In the genomic region with DNA sequence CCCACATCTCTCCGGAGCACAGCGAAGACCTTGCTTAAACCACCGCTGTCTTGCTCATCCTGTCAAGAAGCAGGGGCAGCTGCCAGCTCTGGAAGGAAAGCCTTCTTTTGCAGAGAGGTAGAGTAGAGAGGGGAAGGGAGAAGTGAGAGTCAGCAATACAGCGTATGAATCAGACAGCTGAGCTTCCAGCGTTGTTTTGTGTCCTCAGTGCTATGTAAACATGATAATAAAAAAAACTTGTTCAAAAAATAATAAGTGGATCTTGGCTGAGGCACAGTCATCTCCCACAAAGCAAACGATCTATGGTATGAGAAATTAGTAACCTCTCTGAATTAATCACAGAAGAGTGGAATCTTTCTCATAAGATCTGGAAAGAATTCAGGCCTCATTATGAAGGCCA, we compare ENCODE assay signal across 8 cellular contexts. TPM values are rescaled to one million over a fixed set of nuclear protein-coding genes. Genes with fewer than 3 reads are reported as not detected.
A peak's percentile ranks its signal among the peaks of the same experiment; 100 is the strongest.
DNase-seq lines count a peak whose midpoint lies in the region; ATAC-seq, FAIRE-seq and TF ChIP-seq lines count a peak whose summit lies in the region.

No MANE protein-coding gene starts in this region.

- H3K4me1 ChIP-seq in prostate gland (replicated peaks), result no peaks in the 10 kb centered on the region

- WGBS in prostate gland, result 11% methylated on average over 6 of the region's 6 CpGs

- H3K27ac ChIP-seq in prostate gland, result peak overlapping the region; percentile 23 to 56

- TF ChIP-seq POLR2A in GM12891 (IDR thresholded peaks at IDR 0.05; ENCODE audit: low read depth, low read length), result no peak
- TF ChIP-seq POLR2A in prostate gland (IDR thresholded peaks at IDR 0.05), result no peak

- H3K4me3 ChIP-seq in LNCaP clone FGC (ENCODE audit: low read depth, low read length), result no peak overlapping the region
- no peak overlapping the region for H3K4me3 ChIP-seq in prostate gland

- ATAC-seq in GM18868 (IDR thresholded peaks at IDR 0.05; ENCODE audit: unreplicated experiment) (no peak), GM18870 (IDR thresholded peaks at IDR 0.05; ENCODE audit: unreplicated experiment) (no peak)

- H3K9me3 ChIP-seq in prostate gland, result no peaks in the 10 kb centered on the region

- no peaks in the 10 kb centered on the region for H3K36me3 ChIP-seq in prostate gland

- intact Hi-C loops in prostate gland (cut with DNase I), result no loop called here

- DNase-seq in GM12891 (ENCODE audit: insufficient read length, low spot score), result no peak
- peak; percentile 49 for DNase-seq in LNCaP clone FGC (ENCODE audit: low read depth)
- DNase-seq in dermis blood vessel endothelial cell, result peak; percentile 34
- DNase-seq in prostate gland (ENCODE audit: low spot score), result peak; percentile 25
- DNase-seq in NCI-H774 (lab: John Stamatoyannopoulos, UW), result no peak
- no peak for DNase-seq in COR-L47 (lab: John Stamatoyannopoulos, UW)

- no peaks in the 10 kb centered on the region for H3K27me3 ChIP-seq in prostate gland (replicated peaks; ENCODE audit: insufficient read depth)

- FAIRE-seq in GM12891 (lab: Jason Lieb, UNC), result no peak

- TF ChIP-seq CTCF in LNCaP clone FGC (IDR thresholded peaks at IDR 0.05; ENCODE audit: control insufficient read depth, extremely low read depth, insufficient read depth) (no peak), prostate gland (IDR thresholded peaks at IDR 0.05) (no peak)

TF ChIP-seq in GM12891, 5 proteins besides CTCF, POLR2A, EP300 and RAD21:
- TF ChIP-seq PAX5 (IDR thresholded peaks at IDR 0.05; ENCODE audit: insufficient read depth, low read length, severe bottlenecking), result no peak
- TF ChIP-seq TAF1 (IDR thresholded peaks at IDR 0.05; ENCODE audit: low read depth, low read length), result no peak
- no peak for TF ChIP-seq POLR2AphosphoS5 (IDR thresholded peaks at IDR 0.05; ENCODE audit: low read depth, low read length)
- no peak for TF ChIP-seq POU2F2 (IDR thresholded peaks at IDR 0.05; ENCODE audit: low read depth, low read length)
- TF ChIP-seq SPI1 (IDR thresholded peaks at IDR 0.05; ENCODE audit: low read depth, low read length), result peak; percentile 31; the same call in 1 of the 2 replicates

RNA-seq across cellular contexts. Expression of gene CHST15, which starts 29.7 kb away (rescaled TPM):
- 0.50 TPM for polyA plus RNA-seq in GM12891 (2012; ENCODE audit: low read depth, missing spikeins)
- total RNA-seq in dermis blood vessel endothelial cell (93.0 and 99.0 TPM in 2 replicates), prostate gland (10 to 100 TPM; 13.9 to 26.0 TPM)

Comparison
In these comparisons a context has a peak if more than half of its experiments do, and no peak if none do; other contexts are left out.
1. DNase-seq: peak in LNCaP clone FGC (single experiment), dermis blood vessel endothelial cell (single experiment) and prostate gland (single experiment); none in GM12891 (single experiment), NCI-H774 (single experiment) and COR-L47 (single experiment).